Comparison of ENCODE assay signal across 8 cellular contexts in genomic region chr11:124115782-124116616, GRCh38. TPM values are rescaled to one million over a fixed set of nuclear protein-coding genes. Genes with fewer than 3 reads are reported as not detected.
DNase-seq lines count a peak whose midpoint lies in the region; ATAC-seq, FAIRE-seq and TF ChIP-seq lines count a peak whose summit lies in the region.

No MANE protein-coding gene starts in this region.

- TF ChIP-seq RAD21 in K562 (CRISPR knock-in tag; conservative IDR thresholded peaks at IDR 0.05 in 1 of 2, IDR thresholded peaks at IDR 0.05 in 1 of 2) = no peak

- peak overlapping the region; percentile 49 to 77 for H3K9ac ChIP-seq in K562 (ENCODE audit: insufficient read depth in 1 of 2, low read depth in 2 of 2, low read length in 2 of 2)
- peak overlapping the region; percentile 54 to 65 for H3K9ac ChIP-seq in kidney (ENCODE audit: low read length in 2 of 2)

- intact Hi-C loops in K562 (cut with micrococcal nuclease) = loop anchor here (2.0 kb wide), 1 partner anchor 57 kb away; no protein-coding TSS in a partner anchor
- intact Hi-C loops in kidney (cut with DNase I) = no loop called here

- H2AFZ ChIP-seq in K562 (ENCODE audit: low read depth, low read length) = peak overlapping the region; percentile 86

- no peaks in the 10 kb centered on the region for H4K20me1 ChIP-seq in K562 (replicated peaks; ENCODE audit: control insufficient read depth, insufficient read depth, low read length)

- ATAC-seq in GM18868 (IDR thresholded peaks at IDR 0.05; ENCODE audit: unreplicated experiment) (peak; percentile 26), HG03280 (IDR thresholded peaks at IDR 0.05; ENCODE audit: unreplicated experiment) (peak; percentile 15), K562 (peak; percentile 44), HG03439 (IDR thresholded peaks at IDR 0.05; ENCODE audit: unreplicated experiment) (no peak)
- ATAC-seq in stimulated activated naive CD8-positive, alpha-beta T cell treated with anti-CD3 and anti-CD28 coated beads, Interleukin-15, Interleukin-2, amounts not matched to agents 100 U/mL and 50 U/mL, for 24 hours = no peak

- no peak for TF ChIP-seq EP300 in K562 (IDR thresholded peaks at IDR 0.05; ENCODE audit: low read length)

- no peaks in the 10 kb centered on the region for H3K9me1 ChIP-seq in K562 (ENCODE audit: control insufficient read depth, insufficient read depth, low read length)

- in situ Hi-C loops in K562 (cut with MboI) = no loop called here

- FAIRE-seq in K562 (lab: Jason Lieb, UNC) (no peak), kidney (lab: Jason Lieb, UNC) (no peak)

- H3K36me3 ChIP-seq in K562 (ENCODE audit: control insufficient read depth, insufficient read depth, low read length) = no peaks in the 10 kb centered on the region; the same call in 2 of the 3 replicates
- peaks cover 10 to 11% of the 10 kb centered on the region in 2 donors for H3K36me3 ChIP-seq in kidney (ENCODE audit: control insufficient read depth in 1 of 2, insufficient read depth in 2 of 2, low read length in 2 of 2)

- H3K4me1 ChIP-seq in K562 (replicated peaks in 1 of 2; ENCODE audit: control insufficient read depth in 2 of 2, insufficient read depth in 2 of 2, low read length in 2 of 2) (peaks cover 5 to 9% of the 10 kb centered on the region in 2 experiments; a peak in 4 of 5 replicates), kidney (ENCODE audit: control insufficient read depth in 1 of 2, insufficient read depth in 1 of 2, low read depth in 1 of 2, low read length in 2 of 2) (peaks cover 0 to 3% of the 10 kb centered on the region in 2 donors)

- POLR2A ChIA-PET in K562 (lab: Yijun Ruan, JAX) = interaction anchor here (0.8 to 1.6 kb wide), 8 partner anchors 8 to 366 kb away, joined by 3 to 6 read pairs (median 4); no protein-coding TSS in a partner anchor

- WGBS in K562 (ENCODE audit: insufficient coverage, low coverage, missing lambda C conversion rate) = 57% methylated on average over 12 of the region's 12 CpGs

- H3K27ac ChIP-seq in K562 (ENCODE audit: extremely low read depth, low read depth, low read length) = no peak overlapping the region; the same call in 2 of the 3 replicates
- peak overlapping the region; percentile 12 to 21 for H3K27ac ChIP-seq in kidney (ENCODE audit: low read depth in 2 of 2, low read length in 2 of 2)

- CTCF ChIA-PET in K562 (lab: Yijun Ruan, JAX; ENCODE audit: low intra/inter-chr PET ratio) = interaction anchor here (0.6 kb wide), 2 partner anchors 45 to 124 kb away, joined by 3 to 4 read pairs; no protein-coding TSS in a partner anchor

- peak overlapping the region; percentile 82 for H3K4me2 ChIP-seq in K562 (ENCODE audit: insufficient read depth, low read length)

- H3K79me2 ChIP-seq in K562 (ENCODE audit: control insufficient read depth, insufficient read depth, low read length) = no peaks in the 10 kb centered on the region

- no peak for TF ChIP-seq POLR2A in K562 (conservative IDR thresholded peaks at IDR 0.05)

- H3K4me3 ChIP-seq in K562 = peak overlapping the region; percentile 37
- H3K4me3 ChIP-seq in kidney (ENCODE audit: low read length in 2 of 2) = peak overlapping the region; percentile 81 to 93

- TSS peak; percentile 77 for BruUV-seq in K562 (replicated peaks; lab: Mats Ljungman, UMichigan)

- DNase-seq in K562 (ENCODE audit: extremely low read depth in 1 of 4, low spot score in 3 of 4) (peak in 1 of 4 experiments; percentile 13), kidney (peak; percentile 72)
- peak; percentile 5 for DNase-seq in stimulated activated naive CD8-positive, alpha-beta T cell treated with anti-CD3 and anti-CD28 coated beads, Interleukin-15, Interleukin-2, amounts not matched to agents 100 U/mL and 50 U/mL, for 24 hours
- DNase-seq in effector CD4-positive, alpha-beta T cell = no peak
- no peak for DNase-seq in activated CD4-positive, alpha-beta T cell treated with anti-CD3 and anti-CD28 coated beads, Interleukin-2, amount 50 U/mL, for 48 hours

- H3K27me3 ChIP-seq in K562 (ENCODE audit: control insufficient read depth in 2 of 2, insufficient read depth in 2 of 2, low read length in 2 of 2) = no peaks in the 10 kb centered on the region

- H3K9me3 ChIP-seq in K562 (replicated peaks; ENCODE audit: control insufficient read depth, insufficient read depth, low read depth, low read length) = no peaks in the 10 kb centered on the region
- no peaks in the 10 kb centered on the region for H3K9me3 ChIP-seq in kidney (ENCODE audit: control insufficient read depth in 1 of 2, low read length in 2 of 2)

- TF ChIP-seq CTCF in K562 (IDR thresholded peaks at IDR 0.05 in 2 of 3, conservative IDR thresholded peaks at IDR 0.05 in 1 of 3; ENCODE audit: insufficient read depth in 2 of 3, low read depth in 1 of 3, low read length in 3 of 3) = no peak
- no peak for TF ChIP-seq CTCF in kidney (IDR thresholded peaks at IDR 0.05; ENCODE audit: borderline replicate concordance, extremely low read depth, insufficient read depth)

TF ChIP-seq in K562, 482 proteins besides CTCF, POLR2A, EP300 and RAD21:
- TF ChIP-seq RERE (CRISPR knock-in tag; IDR thresholded peaks at IDR 0.05; ENCODE audit: borderline replicate concordance) (0 out of 2 replicates have a peak, but pooled peaks have one; percentile 5), ZNF717 (CRISPR knock-in tag; IDR thresholded peaks at IDR 0.05) (no peak)

RNA-seq across cellular contexts. Expression of gene VWA5A, which starts 0.7 kb away (rescaled TPM):
- total RNA-seq in K562 (2011; cell fraction: chromatin; rRNA removed; ENCODE audit: low replicate concordance) = 14.0 and 14.4 TPM in 2 replicates
- total RNA-seq in K562 (2011; cell fraction: nucleolus; rRNA removed) = 6.2 and 6.7 TPM in 2 replicates
- total RNA-seq in K562 (2011; cell fraction: nucleoplasm; rRNA removed) = 12.7 and 13.2 TPM in 2 replicates
- total RNA-seq in K562 (2014; rRNA removed) (4.3 and 4.6 TPM in 2 replicates), K562 (2014; rRNA removed; fragmentation: Illumina TruSeq; extraction: Trizol) (6.0 and 7.4 TPM in 2 replicates), K562 (2015; rRNA removed; fragmentation: Illumina TruSeq; extraction: Trizol) (8.3 and 8.6 TPM in 2 replicates), K562 (2021) (4.9 and 5.6 TPM in 2 replicates), kidney (57.2 TPM)
- polyA plus RNA-seq in K562 (2011; rRNA removed) (6.0 and 6.1 TPM in 2 replicates), K562 (2014; fragmentation: Illumina TruSeq; extraction: Trizol) (7.7 and 8.6 TPM in 2 replicates), K562 (2014; fragmentation: Nextera tagmentation; extraction: Ambion mirVana) (10 to 100 TPM in 1 of 2 experiments, 1 to 10 TPM in 1; 9.3 to 19.7 TPM), K562 (2014; rRNA removed) (6.9 and 7.5 TPM in 2 replicates), kidney (ENCODE audit: insufficient read depth, low read depth, low replicate concordance) (25.0 TPM)
- 3.4 TPM in 2 replicates for polyA plus RNA-seq in K562 (2011; cell fraction: cytosol; rRNA removed)
- polyA plus RNA-seq in K562 (2011; cell fraction: nucleus; rRNA removed) = 8.2 and 12.1 TPM in 2 replicates
- polyA plus RNA-seq in K562 (2012) = 16.8 and 26.5 TPM in 2 replicates
- polyA minus RNA-seq in K562 (2011; rRNA and poly(A)+ RNA removed) = 3.5 and 4.6 TPM in 2 replicates
- 1.8 and 3.2 TPM in 2 replicates for polyA minus RNA-seq in K562 (2011; cell fraction: cytosol; rRNA and poly(A)+ RNA removed)
- 3.9 and 7.4 TPM in 2 replicates for polyA minus RNA-seq in K562 (2011; cell fraction: nucleus; rRNA and poly(A)+ RNA removed)

Comparison
In these comparisons a context has a peak if more than half of its experiments do, and no peak if none do; other contexts are left out.
1. ATAC-seq: peak in GM18868 (single experiment), HG03280 (single experiment) and K562 (single experiment); none in stimulated activated naive CD8-positive, alpha-beta T cell treated with anti-CD3 and anti-CD28 coated beads, Interleukin-15, Interleukin-2, amounts not matched to agents 100 U/mL and 50 U/mL, for 24 hours (single experiment) and HG03439 (single experiment).
2. DNase-seq: peak in kidney (single experiment) and stimulated activated naive CD8-positive, alpha-beta T cell treated with anti-CD3 and anti-CD28 coated beads, Interleukin-15, Interleukin-2, amounts not matched to agents 100 U/mL and 50 U/mL, for 24 hours (single experiment); none in effector CD4-positive, alpha-beta T cell (single experiment) and activated CD4-positive, alpha-beta T cell treated with anti-CD3 and anti-CD28 coated beads, Interleukin-2, amount 50 U/mL, for 48 hours (0 of 2).